8 cellular contexts compared by ENCODE assay signal in genomic region chr10:33116293-33116697, GRCh38.
DNase-seq lines count a peak whose midpoint lies in the region; ATAC-seq and TF ChIP-seq lines count a peak whose summit lies in the region.

No MANE protein-coding gene starts in this region.

- ATAC-seq in GM21528 (IDR thresholded peaks at IDR 0.05; ENCODE audit: low FRiP score, unreplicated experiment): no peak
- ATAC-seq in HG02981 (IDR thresholded peaks at IDR 0.05; ENCODE audit: unreplicated experiment): no peak

- H3K4me1 Mint-ChIP-seq in CD14-positive monocyte: peaks cover 2% of the 10 kb centered on the region

- no peak for TF ChIP-seq CTCF in CD14-positive monocyte (IDR thresholded peaks at IDR 0.05)

- no peaks in the 10 kb centered on the region for H3K9me3 Mint-ChIP-seq in CD14-positive monocyte

- intact Hi-C loops in CD14-positive monocyte (cut with micrococcal nuclease): no loop called here

- H3K4me3 Mint-ChIP-seq in CD14-positive monocyte: no peak overlapping the region

- no peaks in the 10 kb centered on the region for H3K36me3 Mint-ChIP-seq in CD14-positive monocyte

- peak; percentile 31 for DNase-seq in activated CD8-positive, alpha-beta memory T cell treated with anti-CD3 and anti-CD28 coated beads, Interleukin-2, amount 50 U/mL, for 4 hours
- DNase-seq in activated CD8-positive, alpha-beta memory T cell treated with anti-CD3 and anti-CD28 coated beads, Interleukin-2, amount 50 U/mL, for 48 hours: no peak
- DNase-seq in NCI-H524 treated with DMSO at 0.1 percent for 48 hours (lab: John Stamatoyannopoulos, UW) (peak; percentile 76), medulla oblongata (ENCODE audit: extremely low spot score) (peak; percentile 60), CD14-positive monocyte (ENCODE audit: low spot score) (no peak)
- peak; percentile 47 for DNase-seq in central memory CD4-positive, alpha-beta T cell

- no peak overlapping the region for H3K27ac Mint-ChIP-seq in CD14-positive monocyte

- peaks cover 0 to 4% (median 1%) of the 10 kb centered on the region in 3 donors for H3K27me3 Mint-ChIP-seq in CD14-positive monocyte (ENCODE audit: low read depth in 3 of 3)

Comparison
In these comparisons a context has a peak if more than half of its experiments do, and no peak if none do; other contexts are left out.
1. DNase-seq: peak in activated CD8-positive, alpha-beta memory T cell treated with anti-CD3 and anti-CD28 coated beads, Interleukin-2, amount 50 U/mL, for 4 hours (single experiment), NCI-H524 treated with DMSO at 0.1 percent for 48 hours (single experiment), central memory CD4-positive, alpha-beta T cell (single experiment) and medulla oblongata (single experiment); none in activated CD8-positive, alpha-beta memory T cell treated with anti-CD3 and anti-CD28 coated beads, Interleukin-2, amount 50 U/mL, for 48 hours (single experiment) and CD14-positive monocyte (single experiment).